In the genomic region with DNA sequence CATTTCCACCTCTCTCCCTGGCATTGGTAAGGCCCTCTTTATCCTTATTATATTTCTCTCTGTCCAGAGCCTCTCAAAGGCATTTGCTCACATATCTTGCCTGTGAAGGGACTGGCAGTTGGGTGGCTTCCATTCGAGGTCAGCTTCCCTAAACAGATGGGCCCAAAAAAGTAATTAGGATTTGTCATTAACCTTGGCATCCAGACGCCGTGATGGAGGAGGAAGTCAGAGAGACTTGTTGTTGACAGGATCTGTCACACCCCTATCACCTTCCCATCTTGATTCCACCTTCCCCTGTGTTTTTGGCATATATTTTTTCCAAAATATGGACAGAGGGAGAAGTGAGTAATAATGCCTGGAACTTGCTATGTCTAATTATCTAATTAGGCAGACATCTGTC, we compare ENCODE assay signal across 28 cellular contexts.
"Had no signal": no experiment of that assay in that cellular context is flagged by ENCODE, and none has a peak within 500 bp of the region (broad histone marks: within the 10 kb centered on the region; RNA-seq: fewer than 3 reads in every experiment).

No MANE protein-coding gene starts in this region.

- H3K4me3 Mint-ChIP-seq: activated CD4-positive, alpha-beta memory T cell treated with anti-CD3 and anti-CD28 coated beads for 36 hours; activated CD4-positive, alpha-beta T cell treated with anti-CD3 and anti-CD28 coated beads, Interleukin-2, amount 10 ng/mL, durations not matched to agents 7 days and 5 days; activated naive CD8-positive, alpha-beta T cell treated with anti-CD3 and anti-CD28 coated beads, Interleukin-2, amount 10 ng/mL, durations not matched to agents 7 days and 5 days; activated T-helper 17 cell treated with anti-CD3 and anti-CD28 coated beads, Interleukin-2, amount 50 U/mL, for 72 hours; T-cell had no signal

- DNase-seq: activated CD4-positive, alpha-beta memory T cell treated with anti-CD3 and anti-CD28 coated beads for 36 hours; activated CD4-positive, alpha-beta T cell treated with anti-CD3 and anti-CD28 coated beads, Interleukin-2, amount 10 ng/mL, durations not matched to agents 7 days and 5 days; activated CD4-positive, CD25-positive, alpha-beta regulatory T cell; activated gamma-delta T cell treated with Interleukin-2 at 50 U/mL for 16 hours; activated naive CD4-positive, alpha-beta T cell treated with anti-CD3 and anti-CD28 coated beads, Interleukin-2, amount 50 U/mL, for 16 hours; activated naive CD8-positive, alpha-beta T cell treated with anti-CD3 and anti-CD28 coated beads, Interleukin-2, amount 10 ng/mL, durations not matched to agents 7 days and 5 days; activated T-cell treated with anti-CD3 and anti-CD28 coated beads for 4 hours; activated T-cell treated with anti-CD3 and anti-CD28 coated beads, Interleukin-2, amount 50 U/mL, for 48 hours; adrenal gland; aorta; central memory CD4-positive, alpha-beta T cell; MM.1S; NCI-H1105; NCI-H1436; NCI-H187 treated with DMSO at 0.1 percent for 48 hours; NCI-H2081 treated with DMSO at 0.1 percent for 48 hours; NCI-H226; NCI-H510A treated with DMSO at 0.1 percent for 48 hours; OCI-M1; RPMI8226; T-cell; T-helper 2 cell; T1000 had no signal

- H3K36me3 ChIP-seq: adrenal gland, breast epithelium had no signal

- H3K4me3 ChIP-seq: adrenal gland, breast epithelium, SK-N-MC had no signal

- H3K27ac Mint-ChIP-seq: activated CD4-positive, alpha-beta memory T cell treated with anti-CD3 and anti-CD28 coated beads for 36 hours; activated CD4-positive, alpha-beta T cell treated with anti-CD3 and anti-CD28 coated beads, Interleukin-2, amount 10 ng/mL, durations not matched to agents 7 days and 5 days; activated naive CD8-positive, alpha-beta T cell treated with anti-CD3 and anti-CD28 coated beads, Interleukin-2, amount 10 ng/mL, durations not matched to agents 7 days and 5 days; activated T-helper 17 cell treated with anti-CD3 and anti-CD28 coated beads, Interleukin-2, amount 50 U/mL, for 72 hours; T-cell had no signal

- H3K4me1 Mint-ChIP-seq: activated CD4-positive, alpha-beta T cell treated with anti-CD3 and anti-CD28 coated beads, Interleukin-2, amount 10 ng/mL, durations not matched to agents 7 days and 5 days; activated naive CD8-positive, alpha-beta T cell treated with anti-CD3 and anti-CD28 coated beads, Interleukin-2, amount 10 ng/mL, durations not matched to agents 7 days and 5 days; activated T-helper 17 cell treated with anti-CD3 and anti-CD28 coated beads, Interleukin-2, amount 50 U/mL, for 72 hours had no signal

- H3K36me3 Mint-ChIP-seq: activated CD4-positive, alpha-beta memory T cell treated with anti-CD3 and anti-CD28 coated beads for 36 hours; activated naive CD8-positive, alpha-beta T cell treated with anti-CD3 and anti-CD28 coated beads, Interleukin-2, amount 10 ng/mL, durations not matched to agents 7 days and 5 days; T-cell had no signal

- FAIRE-seq: colon, TTC549 had no signal

- H3K9me3 Mint-ChIP-seq: activated CD4-positive, alpha-beta memory T cell treated with anti-CD3 and anti-CD28 coated beads for 36 hours; activated CD4-positive, alpha-beta T cell treated with anti-CD3 and anti-CD28 coated beads, Interleukin-2, amount 10 ng/mL, durations not matched to agents 7 days and 5 days; activated naive CD8-positive, alpha-beta T cell treated with anti-CD3 and anti-CD28 coated beads, Interleukin-2, amount 10 ng/mL, durations not matched to agents 7 days and 5 days; activated T-helper 17 cell treated with anti-CD3 and anti-CD28 coated beads, Interleukin-2, amount 50 U/mL, for 72 hours; T-cell had no signal
